12 cellular contexts compared by ENCODE assay signal in the genomic region with DNA sequence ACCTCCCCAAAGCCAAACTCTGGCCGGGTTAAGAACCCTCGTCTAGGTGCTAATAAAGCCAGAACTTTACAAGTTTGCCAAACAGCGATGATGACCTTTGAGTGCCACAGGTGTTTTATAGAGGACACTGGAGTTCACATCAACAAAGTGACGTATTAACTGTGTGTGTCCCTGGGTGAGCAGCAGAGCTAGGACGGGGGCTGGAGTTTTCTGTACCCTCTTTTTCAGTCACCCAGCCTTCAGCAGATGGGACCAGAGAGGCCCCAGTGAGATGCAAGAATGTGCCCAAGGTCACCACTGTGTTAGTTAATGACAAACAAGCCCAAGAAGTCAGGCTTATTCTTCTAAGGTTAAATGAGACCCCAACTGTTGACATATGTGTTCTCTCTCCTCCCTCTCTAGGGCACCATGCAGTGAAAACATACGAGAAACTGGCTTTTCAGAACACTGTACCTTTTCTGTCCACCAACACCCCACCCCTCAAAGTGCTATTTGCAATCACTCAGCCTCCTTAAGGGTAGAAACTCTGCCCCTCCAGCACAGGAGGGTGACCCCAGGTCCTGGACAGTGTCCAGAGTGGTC. TPM values are rescaled to one million over a fixed set of nuclear protein-coding genes. Genes with fewer than 3 reads are reported as not detected.
DNase-seq lines count a peak whose midpoint lies in the region; TF ChIP-seq lines count a peak whose summit lies in the region.
"Had no signal": no experiment of that assay in that cellular context is flagged by ENCODE, and none has a peak within 500 bp of the region (broad histone marks: within the 10 kb centered on the region; RNA-seq: fewer than 3 reads in every experiment).

No MANE protein-coding gene starts in this region.

- no peak overlapping the region for H3K4me3 Mint-ChIP-seq in chondrocyte (ENCODE audit: unreplicated experiment)

- no peaks in the 10 kb centered on the region for H3K9me3 Mint-ChIP-seq in chondrocyte (ENCODE audit: low read depth)

- peak overlapping the region; percentile 92 for H2AK5ac ChIP-seq in mesenchymal stem cell (ENCODE audit: low read length, severe bottlenecking)

- H3K27me3 Mint-ChIP-seq in chondrocyte (ENCODE audit: low read depth), result no peaks in the 10 kb centered on the region

- H3K4me3 ChIP-seq in mesenchymal stem cell (ENCODE audit: insufficient read depth in 1 of 2, low read depth in 1 of 2, low read length in 2 of 2) (peak overlapping the region in 1 of 2 experiments; percentile 81), tibial artery (peak overlapping the region; percentile 32 to 84)

- peak overlapping the region; percentile 89 for H3K9ac ChIP-seq in mesenchymal stem cell (ENCODE audit: low read length)

- H3K27ac ChIP-seq in mesenchymal stem cell (ENCODE audit: low read length, poor library complexity, severe bottlenecking), result peak overlapping the region; percentile 92
- H3K27ac ChIP-seq in tibial artery, result peak overlapping the region; percentile 86 to 98

- peak overlapping the region; percentile 44 for H3K4me2 ChIP-seq in mesenchymal stem cell (ENCODE audit: low read length, poor library complexity, severe bottlenecking)

- no peaks in the 10 kb centered on the region for H3K9me3 ChIP-seq in mesenchymal stem cell (ENCODE audit: control insufficient read depth, low read length)
- no peaks in the 10 kb centered on the region for H3K9me3 ChIP-seq in tibial artery

- peak overlapping the region; percentile 15 to 80 for H3K4ac ChIP-seq in mesenchymal stem cell (ENCODE audit: low read depth in 1 of 2, low read length in 2 of 2)

- peak overlapping the region; percentile 81 for H2BK5ac ChIP-seq in mesenchymal stem cell (ENCODE audit: low read depth, low read length, poor library complexity, severe bottlenecking)

- TF ChIP-seq CTCF in chondrocyte (IDR thresholded peaks at IDR 0.05) (no peak), tibial artery (IDR thresholded peaks at IDR 0.05) (no peak)

- 39% methylated on average over 6 of the region's 6 CpGs for WGBS in mesenchymal stem cell

- peak overlapping the region; percentile 70 to 94 for H2BK12ac ChIP-seq in mesenchymal stem cell (ENCODE audit: low read length in 2 of 2)

- no peaks in the 10 kb centered on the region for H3K36me3 Mint-ChIP-seq in chondrocyte (ENCODE audit: low read depth)

- H3K4me1 ChIP-seq in mesenchymal stem cell (ENCODE audit: control insufficient read depth, insufficient read depth, low read depth, low read length) (peaks cover 66% of the 10 kb centered on the region), tibial artery (peaks cover 5 to 94% (median 85%) of the 10 kb centered on the region in 4 donors)

- H2AFZ ChIP-seq in mesenchymal stem cell (ENCODE audit: low read depth, low read length), result no peak overlapping the region

- no peak overlapping the region for H2BK15ac ChIP-seq in mesenchymal stem cell (ENCODE audit: low read depth, poor library complexity, severe bottlenecking)

- intact Hi-C loops in tibial artery (cut with DNase I; ENCODE audit: low total_unique reads), result loop anchor here (10.0 kb wide), 1 partner anchor 1158 kb away; a partner anchor contains a TSS

- H3K23ac ChIP-seq in mesenchymal stem cell (ENCODE audit: low read length in 2 of 2), result peak overlapping the region in 1 of 2 experiments; percentile 70

- DNase-seq in NCI-H510A treated with DMSO at 0.1 percent for 48 hours (lab: John Stamatoyannopoulos, UW) (peak; percentile 49), NCI-H510A (lab: John Stamatoyannopoulos, UW) (no peak), chondrocyte (ENCODE audit: low spot score) (no peak), mesenchymal stem cell (no peak), tibial artery (peak in 1 of 2 donors; percentile 37), NCI-H2029 (lab: John Stamatoyannopoulos, UW) (no peak), DMS153 (lab: John Stamatoyannopoulos, UW) (no peak)
- no peak for DNase-seq in activated CD4-positive, alpha-beta T cell treated with anti-CD3 and anti-CD28 coated beads for 4 hours
- DNase-seq: activated CD4-positive, alpha-beta T cell treated with anti-CD3 and anti-CD28 coated beads, Interleukin-2, amount 50 U/mL, for 48 hours; cerebellar nuclear complex had no signal

- H3K14ac ChIP-seq in mesenchymal stem cell (ENCODE audit: low read length in 2 of 2), result no peak overlapping the region

- H3K27me3 ChIP-seq in mesenchymal stem cell (ENCODE audit: control insufficient read depth in 1 of 2, insufficient read depth in 1 of 2, low read length in 2 of 2) (no peaks in the 10 kb centered on the region), tibial artery (no peaks in the 10 kb centered on the region)

- H4K91ac ChIP-seq in mesenchymal stem cell (ENCODE audit: low read length), result peak overlapping the region; percentile 74

- peak overlapping the region; percentile 45 for H4K8ac ChIP-seq in mesenchymal stem cell (ENCODE audit: low read length)

- H3K4me1 Mint-ChIP-seq in chondrocyte (ENCODE audit: low read depth), result peaks cover 89% of the 10 kb centered on the region

- H3K36me3 ChIP-seq in mesenchymal stem cell (ENCODE audit: control insufficient read depth in 1 of 2, insufficient read depth in 2 of 2, low read depth in 1 of 2, low read length in 2 of 2) (peaks cover 22% of the 10 kb centered on the region in 2 experiments), tibial artery (peaks cover 0 to 6% (median 0%) of the 10 kb centered on the region in 3 donors)

- H3K27ac Mint-ChIP-seq in chondrocyte (ENCODE audit: unreplicated experiment), result peak overlapping the region; percentile 96

- peak overlapping the region; percentile 69 for H2BK120ac ChIP-seq in mesenchymal stem cell (ENCODE audit: low read depth, low read length)

- H3K18ac ChIP-seq in mesenchymal stem cell (ENCODE audit: low read depth in 1 of 2, low read length in 2 of 2), result peak overlapping the region; percentile 81 to 94

- no peaks in the 10 kb centered on the region for H3K79me1 ChIP-seq in mesenchymal stem cell (replicated peaks; ENCODE audit: low read length, poor library complexity, severe bottlenecking)

RNA-seq across cellular contexts. Expression of a gene that starts 5.3 kb away (rescaled TPM):
- total RNA-seq in chondrocyte, result 17.1 to 21.4 TPM (median 21.2 TPM) in 3 replicates
- polyA plus RNA-seq in mesenchymal stem cell (2013, experiment 1 of 2), result 42.8 TPM
- polyA plus RNA-seq in mesenchymal stem cell (2013, experiment 2 of 2), result 43.8 TPM

RNA-seq across cellular contexts. Expression of a gene that starts 20.0 kb away (rescaled TPM):
- total RNA-seq in chondrocyte, result 18.1 to 18.8 TPM (median 18.3 TPM) in 3 replicates
- polyA plus RNA-seq in mesenchymal stem cell (2013, experiment 1 of 2), result 18.6 TPM
- polyA plus RNA-seq in mesenchymal stem cell (2013, experiment 2 of 2), result 17.5 TPM

RNA-seq across cellular contexts. Expression of a gene that starts 34.9 kb away (rescaled TPM):
- 0.10 to 0.26 TPM in 2 of 3 replicates, not detected in the other for total RNA-seq in chondrocyte
- polyA plus RNA-seq in mesenchymal stem cell (2013, experiment 1 of 2), result 0.03 TPM
- polyA plus RNA-seq in mesenchymal stem cell (2013, experiment 2 of 2), result 0.03 TPM
- total RNA-seq: myocyte had no signal

RNA-seq across cellular contexts. Expression of a gene that starts 35.2 kb away (rescaled TPM):
- not detected in 3 replicates for total RNA-seq in chondrocyte
- polyA plus RNA-seq in mesenchymal stem cell (2013, experiment 1 of 2), result not detected
- polyA plus RNA-seq in mesenchymal stem cell (2013, experiment 2 of 2), result not detected
- total RNA-seq: myocyte had no signal

RNA-seq across cellular contexts. Expression of a gene that starts 36.3 kb away (rescaled TPM):
- not detected in 3 replicates for total RNA-seq in chondrocyte
- polyA plus RNA-seq in mesenchymal stem cell (2013, experiment 1 of 2), result not detected
- polyA plus RNA-seq in mesenchymal stem cell (2013, experiment 2 of 2), result not detected
- total RNA-seq: A673, myocyte had no signal
